Comparison of ENCODE assay signal across 17 cellular contexts in the genomic region with DNA sequence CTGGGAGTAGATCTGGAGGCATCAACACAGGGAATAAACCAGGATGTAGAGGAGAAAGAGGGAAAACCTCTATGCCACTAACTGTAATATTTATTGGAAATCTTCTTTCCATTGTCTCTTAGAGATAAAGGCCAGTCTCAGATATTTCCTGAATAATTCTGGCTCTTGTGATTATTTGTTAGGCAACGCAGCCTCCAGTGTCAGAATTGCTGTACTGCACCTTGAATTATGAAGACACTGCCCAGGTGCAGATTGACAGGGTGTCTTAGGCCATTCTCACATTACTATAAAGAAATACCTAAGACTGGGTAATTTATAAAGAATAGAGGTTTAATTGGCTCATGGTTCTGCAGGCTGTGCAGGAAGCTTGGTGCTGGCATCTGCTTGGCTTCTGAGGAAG.
DNase-seq lines count a peak whose midpoint lies in the region; ATAC-seq and TF ChIP-seq lines count a peak whose summit lies in the region.
"Had no signal": no experiment of that assay in that cellular context is flagged by ENCODE, and none has a peak within 500 bp of the region (broad histone marks: within the 10 kb centered on the region; RNA-seq: fewer than 3 reads in every experiment).

No MANE protein-coding gene starts in this region.

- in situ Hi-C loops in astrocyte of the cerebellum (cut with HindIII; ENCODE audit: low sequenced_read_pairs) = no loop called here

- DNase-seq in DMS 273 (lab: John Stamatoyannopoulos, UW; ENCODE audit: unreplicated experiment) (peak; percentile 37), DMS 273 treated with DMSO at 0.1 percent for 48 hours (lab: John Stamatoyannopoulos, UW) (no peak), HT-29 (ENCODE audit: low spot score) (peak; percentile 8), astrocyte of the cerebellum (ENCODE audit: low read depth) (no peak), left kidney (ENCODE audit: low read depth, low spot score) (peak; percentile 4), RPMI8226 (no peak)
- DNase-seq: activated gamma-delta T cell treated with Interleukin-2 at 50 U/mL for 16 hours; caudate nucleus; CD4-positive, CD25-positive, alpha-beta regulatory T cell; GF-D8; mesenchymal stem cell; NCI-H2081; Peyer's patch; stimulated activated CD4-positive, alpha-beta T cell treated with anti-CD3 and anti-CD28 coated beads, Interleukin-15, amount 100 ng/mL, for 24 hours; transverse colon had no signal

- H3K4me3 ChIP-seq in astrocyte of the cerebellum (ENCODE audit: low read depth, low read length) = no peak overlapping the region
- H3K4me3 ChIP-seq: Peyer's patch, transverse colon had no signal

- TF ChIP-seq CTCF in astrocyte of the cerebellum (IDR thresholded peaks at IDR 0.05; ENCODE audit: low read depth, low read length, missing control alignments) = peak; percentile 17

- no peak for ATAC-seq in HG02798 (IDR thresholded peaks at IDR 0.05; ENCODE audit: poor library complexity, unreplicated experiment)
- no peak for ATAC-seq in GM21526 (IDR thresholded peaks at IDR 0.05; ENCODE audit: low FRiP score, unreplicated experiment)

Comparison
In these comparisons a context has a peak if more than half of its experiments do, and no peak if none do; other contexts are left out.
1. DNase-seq: peak in DMS 273 (single experiment), HT-29 (single experiment) and left kidney (single experiment); none in DMS 273 treated with DMSO at 0.1 percent for 48 hours (single experiment), astrocyte of the cerebellum (single experiment) and RPMI8226 (single experiment).